In the genomic region with DNA sequence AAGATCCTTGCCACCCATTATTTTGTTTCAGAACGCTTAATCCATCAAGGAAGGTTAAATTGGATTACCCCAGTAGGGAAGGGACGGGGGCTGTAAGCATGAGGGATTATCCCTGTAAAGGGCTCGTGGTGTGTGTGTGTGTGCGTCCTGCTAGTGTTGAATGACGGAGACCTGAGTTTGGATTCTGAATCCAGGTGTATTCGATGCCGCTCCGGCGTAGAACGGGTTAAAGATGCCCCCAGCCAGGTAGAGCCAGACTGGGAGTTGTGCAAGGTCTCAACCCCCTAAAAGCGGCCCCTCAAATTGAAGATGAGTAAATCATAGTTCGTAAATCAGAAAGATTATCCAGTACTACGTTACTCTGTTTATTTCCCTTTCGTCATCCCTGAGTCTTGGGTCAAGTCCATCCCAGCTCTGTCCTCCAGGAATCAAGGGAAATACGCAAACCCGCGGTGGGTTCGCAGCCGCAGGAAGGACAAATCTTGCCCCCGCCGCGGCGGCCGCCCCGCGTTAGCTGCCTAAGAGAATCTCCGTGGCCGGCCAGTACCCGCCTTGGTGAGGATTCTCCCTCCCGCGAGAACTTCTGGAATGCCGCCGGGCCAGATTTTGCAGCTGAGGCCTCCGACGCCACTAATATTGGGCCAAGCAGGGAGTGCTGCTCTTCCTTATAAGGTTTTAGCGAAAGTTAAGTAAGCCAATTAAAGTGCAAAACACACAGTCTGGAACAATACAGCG, we compare ENCODE assay signal across 8 cellular contexts. TPM values are rescaled to one million over a fixed set of nuclear protein-coding genes. Genes with fewer than 3 reads are reported as not detected.
DNase-seq lines count a peak whose midpoint lies in the region; ATAC-seq and TF ChIP-seq lines count a peak whose summit lies in the region.

No MANE protein-coding gene starts in this region.

- no peak for TF ChIP-seq CTCF in AG09319 (IDR thresholded peaks at IDR 0.05; ENCODE audit: low read depth, low read length)
- no peak for TF ChIP-seq CTCF in parathyroid adenoma (IDR thresholded peaks at IDR 0.05)

- DNase-seq in AG09319 (ENCODE audit: extremely low read depth, low read depth), result peak; percentile 57
- peak; percentile 70 to 81 for DNase-seq in NCI-H524 (lab: John Stamatoyannopoulos, UW)
- DNase-seq in amniotic epithelial cell (ENCODE audit: low read depth), result peak; percentile 81
- peak; percentile 74 for DNase-seq in left cardiac atrium
- no peak for DNase-seq in Kasumi-1 (lab: John Stamatoyannopoulos, UW)

- H3K27me3 ChIP-seq in parathyroid adenoma (ENCODE audit: control insufficient read depth, insufficient read depth, low read length), result no peaks in the 10 kb centered on the region

- H3K4me3 ChIP-seq in parathyroid adenoma (ENCODE audit: low read depth, low read length), result peak overlapping the region; percentile 88

- H3K4me2 ChIP-seq in parathyroid adenoma (ENCODE audit: low read length), result peak overlapping the region; percentile 99

- peak overlapping the region; percentile 8 for H3K9ac ChIP-seq in parathyroid adenoma

- H3K79me2 ChIP-seq in parathyroid adenoma, result no peaks in the 10 kb centered on the region

- peak; percentile 10 for ATAC-seq in GM18499 (IDR thresholded peaks at IDR 0.05; ENCODE audit: insufficient read depth, unreplicated experiment)
- peak; percentile 20 for ATAC-seq in HG02970 (IDR thresholded peaks at IDR 0.05; ENCODE audit: low FRiP score, unreplicated experiment)
- ATAC-seq in left cardiac atrium, result peak; percentile 53 to 70

- no peaks in the 10 kb centered on the region for H3K36me3 ChIP-seq in parathyroid adenoma (ENCODE audit: control insufficient read depth, insufficient read depth, low read length)

- H3K27ac ChIP-seq in parathyroid adenoma, result peak overlapping the region; percentile 75

- no peaks in the 10 kb centered on the region for H3K4me1 ChIP-seq in parathyroid adenoma

- peak overlapping the region; percentile 84 for H2AFZ ChIP-seq in parathyroid adenoma

- intact Hi-C loops in left cardiac atrium (cut with DNase I), result loop anchor here in 1 of 2 donors (2.0 kb wide), 1 partner anchor 467 kb away; a partner anchor contains a TSS

- no peaks in the 10 kb centered on the region for H3K9me3 ChIP-seq in parathyroid adenoma (ENCODE audit: control insufficient read depth, low read length)

RNA-seq across cellular contexts. Expression of a gene that starts 0.6 kb away (rescaled TPM):
- total RNA-seq in left cardiac atrium, result 10 to 100 TPM; 19.6 to 21.3 TPM

Comparison
In these comparisons a context has a peak if more than half of its experiments do, and no peak if none do; other contexts are left out.
1. DNase-seq: peak in AG09319 (single experiment), NCI-H524 (2 of 2), amniotic epithelial cell (single experiment) and left cardiac atrium (single experiment); none in Kasumi-1 (0 of 2).
2. ATAC-seq: peak in every context shown above with its lines; median percentile 62 in left cardiac atrium; 20 in HG02970; 10 in GM18499.